8 cellular contexts compared by ENCODE assay signal in genomic region chr13:46721054-46721453, GRCh38.
A peak's percentile ranks its signal among the peaks of the same experiment; 100 is the strongest.
DNase-seq lines count a peak whose midpoint lies in the region; ATAC-seq, FAIRE-seq and TF ChIP-seq lines count a peak whose summit lies in the region.

No MANE protein-coding gene starts in this region.

- H3K4me1 Mint-ChIP-seq in CD4-positive, alpha-beta memory T cell, result no peaks in the 10 kb centered on the region
- no peaks in the 10 kb centered on the region for H3K4me1 Mint-ChIP-seq in T-helper 17 cell

- in situ Hi-C loops in HAP-1 (cut with MboI; ENCODE audit: low sequenced_read_pairs), result no loop called here

- no peak for FAIRE-seq in bronchial epithelial cell (lab: Jason Lieb, UNC)

- DNase-seq in CD4-positive, alpha-beta memory T cell, result peak in 4 of 5 donors; percentile 25 to 42 (median 37)
- DNase-seq in HAP-1 (ENCODE audit: low spot score in 2 of 2) (peak; percentile 37 to 53), T-helper 17 cell (peak in 1 of 3 donors; percentile 18), bronchial epithelial cell (ENCODE audit: low read depth) (peak; percentile 18), left lung (no peak), NCI-H187 (lab: John Stamatoyannopoulos, UW) (no peak)
- peak; percentile 36 for DNase-seq in stimulated activated naive CD8-positive, alpha-beta T cell treated with anti-CD3 and anti-CD28 coated beads, Interleukin-15, Interleukin-2, amounts not matched to agents 100 U/mL and 50 U/mL, for 24 hours

- no peak overlapping the region for H3K4me3 Mint-ChIP-seq in CD4-positive, alpha-beta memory T cell
- no peak overlapping the region for H3K4me3 Mint-ChIP-seq in T-helper 17 cell

- peaks cover 10% of the 10 kb centered on the region for H3K36me3 ChIP-seq in CD4-positive, alpha-beta memory T cell (ENCODE audit: insufficient read depth, low read length)
- H3K36me3 ChIP-seq in HAP-1 (replicated peaks) (peaks cover 8% of the 10 kb centered on the region), bronchial epithelial cell (ENCODE audit: control insufficient read depth, insufficient read depth, low read length) (peaks cover 5% of the 10 kb centered on the region), left lung (peaks cover 0 to 30% of the 10 kb centered on the region in 2 donors)

- intact Hi-C loops in CD4-positive, alpha-beta memory T cell (cut with micrococcal nuclease), result loop anchor here (1.0 kb wide), 1 partner anchor 170 kb away; no protein-coding TSS in a partner anchor
- intact Hi-C loops in left lung (cut with DNase I), result loop anchor here in 1 of 2 donors (5.0 kb wide), 1 partner anchor 229 kb away; no protein-coding TSS in a partner anchor

- no peaks in the 10 kb centered on the region for H3K27me3 ChIP-seq in CD4-positive, alpha-beta memory T cell (ENCODE audit: insufficient read depth, low read length)
- H3K27me3 ChIP-seq in HAP-1 (ENCODE audit: low read depth), result no peaks in the 10 kb centered on the region
- no peaks in the 10 kb centered on the region for H3K27me3 ChIP-seq in bronchial epithelial cell (ENCODE audit: control insufficient read depth, insufficient read depth, low read length)
- no peaks in the 10 kb centered on the region for H3K27me3 ChIP-seq in left lung

- no peak overlapping the region for H3K27ac Mint-ChIP-seq in CD4-positive, alpha-beta memory T cell
- H3K27ac Mint-ChIP-seq in T-helper 17 cell, result no peak overlapping the region

- POLR2A ChIA-PET in CD4-positive, alpha-beta memory T cell (lab: Charles Lee; ENCODE audit: partially characterized antibody), result interaction anchor here (1.0 kb wide), 1 partner anchor 169 kb away, joined by 3 read pairs; no protein-coding TSS in a partner anchor

- ATAC-seq in T-helper 17 cell, result peak; percentile 42
- ATAC-seq in left lung, result peak; percentile 78
- no peak for ATAC-seq in stimulated activated naive CD8-positive, alpha-beta T cell treated with anti-CD3 and anti-CD28 coated beads, Interleukin-15, Interleukin-2, amounts not matched to agents 100 U/mL and 50 U/mL, for 24 hours
- ATAC-seq in GM19023 (IDR thresholded peaks at IDR 0.05; ENCODE audit: unreplicated experiment), result no peak

- no peaks in the 10 kb centered on the region for H3K27me3 Mint-ChIP-seq in CD4-positive, alpha-beta memory T cell
- H3K27me3 Mint-ChIP-seq in T-helper 17 cell, result no peaks in the 10 kb centered on the region

- peaks cover 33 to 35% of the 10 kb centered on the region in 2 donors for H3K36me3 Mint-ChIP-seq in CD4-positive, alpha-beta memory T cell
- peaks cover 11% of the 10 kb centered on the region for H3K36me3 Mint-ChIP-seq in T-helper 17 cell (ENCODE audit: low read depth)

- no peaks in the 10 kb centered on the region for H3K9me3 Mint-ChIP-seq in CD4-positive, alpha-beta memory T cell

- CTCF ChIA-PET in CD4-positive, alpha-beta memory T cell (lab: Charles Lee; ENCODE audit: partially characterized antibody), result interaction anchor here (0.7 to 9.2 kb wide), 7 partner anchors 15 to 227 kb away, joined by 3 to 98 read pairs (median 5); partner anchors contain the start of gene LRCH1

- no peak overlapping the region for H3K4me3 ChIP-seq in CD4-positive, alpha-beta memory T cell (ENCODE audit: low read length in 2 of 2)
- H3K4me3 ChIP-seq in HAP-1 (no peak overlapping the region), bronchial epithelial cell (ENCODE audit: low read depth, low read length) (no peak overlapping the region), left lung (no peak overlapping the region)

- no peaks in the 10 kb centered on the region for H3K9me3 ChIP-seq in CD4-positive, alpha-beta memory T cell (ENCODE audit: control insufficient read depth in 1 of 2, low read length in 2 of 2)
- H3K9me3 ChIP-seq in HAP-1, result no peaks in the 10 kb centered on the region
- no peaks in the 10 kb centered on the region for H3K9me3 ChIP-seq in T-helper 17 cell (ENCODE audit: control insufficient read depth, low read length, poor library complexity, severe bottlenecking)
- no peaks in the 10 kb centered on the region for H3K9me3 ChIP-seq in left lung

- no peaks in the 10 kb centered on the region for H3K4me1 ChIP-seq in CD4-positive, alpha-beta memory T cell (ENCODE audit: insufficient read depth, low read length)
- H3K4me1 ChIP-seq in HAP-1 (peaks cover 11% of the 10 kb centered on the region), left lung (peaks cover 0 to 5% of the 10 kb centered on the region in 2 donors)

- TF ChIP-seq CTCF in bronchial epithelial cell (IDR thresholded peaks at IDR 0.05; ENCODE audit: insufficient read depth, low read length, severe bottlenecking) (peak; percentile 42), left lung (IDR thresholded peaks at IDR 0.05) (peak; percentile 57 to 59)

- H3K27ac ChIP-seq in CD4-positive, alpha-beta memory T cell (ENCODE audit: low read depth, low read length), result no peak overlapping the region
- no peak overlapping the region for H3K27ac ChIP-seq in left lung

Comparison
In these comparisons a context has a peak if more than half of its experiments do, and no peak if none do; other contexts are left out.
1. DNase-seq: peak in CD4-positive, alpha-beta memory T cell (4 of 5), HAP-1 (2 of 2), bronchial epithelial cell (single experiment) and stimulated activated naive CD8-positive, alpha-beta T cell treated with anti-CD3 and anti-CD28 coated beads, Interleukin-15, Interleukin-2, amounts not matched to agents 100 U/mL and 50 U/mL, for 24 hours (single experiment); none in left lung (0 of 2) and NCI-H187 (0 of 2).
2. ATAC-seq: peak in T-helper 17 cell (single experiment) and left lung (single experiment); none in stimulated activated naive CD8-positive, alpha-beta T cell treated with anti-CD3 and anti-CD28 coated beads, Interleukin-15, Interleukin-2, amounts not matched to agents 100 U/mL and 50 U/mL, for 24 hours (single experiment) and GM19023 (single experiment).